Comparison of ENCODE assay signal across 20 cellular contexts in the genomic region with DNA sequence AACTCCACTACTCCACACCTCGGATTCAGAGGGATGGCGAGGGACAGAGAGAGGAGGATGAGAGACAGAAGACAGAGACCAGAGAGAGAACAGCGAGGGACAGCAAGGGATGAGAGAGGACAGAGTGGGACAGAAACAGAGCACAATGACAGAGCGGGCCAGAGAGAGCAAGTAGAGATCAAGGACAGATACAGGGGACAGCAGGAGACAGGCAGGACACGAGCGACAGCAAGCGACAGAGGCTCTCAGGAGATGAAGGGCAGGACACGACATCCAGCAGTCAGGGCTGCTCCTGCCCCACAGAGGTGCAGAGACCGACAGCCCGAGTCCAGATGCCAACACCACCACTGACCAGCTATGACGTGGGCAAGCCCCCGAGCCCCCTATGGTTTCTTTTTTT. TPM values are rescaled to one million over a fixed set of nuclear protein-coding genes. Genes with fewer than 3 reads are reported as not detected.
DNase-seq lines count a peak whose midpoint lies in the region; ATAC-seq, FAIRE-seq and TF ChIP-seq lines count a peak whose summit lies in the region.
"Had no signal": no experiment of that assay in that cellular context is flagged by ENCODE, and none has a peak within 500 bp of the region (broad histone marks: within the 10 kb centered on the region; RNA-seq: fewer than 3 reads in every experiment).

No MANE protein-coding gene starts in this region.

- H3T11ph ChIP-seq in H9 (ENCODE audit: low read length): no peak overlapping the region

- H3K36me3 ChIP-seq in HepG2 (replicated peaks in 1 of 2; ENCODE audit: control insufficient read depth in 1 of 2, insufficient read depth in 2 of 2, low read length in 2 of 2) (peaks cover 1 to 11% of the 10 kb centered on the region in 2 experiments; a peak in 4 of 5 replicates), right lobe of liver (peaks cover 0 to 3% (median 0%) of the 10 kb centered on the region in 4 donors), osteoblast (ENCODE audit: insufficient read depth, low read length) (peaks cover 3% of the 10 kb centered on the region), upper lobe of right lung (peaks cover 32% of the 10 kb centered on the region)

- H3K79me1 ChIP-seq in H9 (ENCODE audit: insufficient read depth, low read depth, low read length, poor library complexity, severe bottlenecking): no peaks in the 10 kb centered on the region

- no peak overlapping the region for H3K14ac ChIP-seq in H9 (ENCODE audit: insufficient read depth, low read length)

- H3K9me3 ChIP-seq in HepG2 (ENCODE audit: low read length) (no peaks in the 10 kb centered on the region), right lobe of liver (no peaks in the 10 kb centered on the region), H9 (ENCODE audit: control insufficient read depth, low read depth, low read length) (no peaks in the 10 kb centered on the region), osteoblast (ENCODE audit: low read depth, low read length) (no peaks in the 10 kb centered on the region), upper lobe of right lung (no peaks in the 10 kb centered on the region)
- H3K9me3 ChIP-seq: BLaER1 treated with 17β-estradiol and CSF1 and Interleukin-3, amounts not matched to agents 10 nM and 100 nM; HAP-1 had no signal

- no peak overlapping the region for H2BK12ac ChIP-seq in H9 (ENCODE audit: insufficient read length, low read depth, low read length)

- H2BK5ac ChIP-seq in H9 (ENCODE audit: insufficient read length, low read length): no peak overlapping the region

- H3K27ac Mint-ChIP-seq in H9: peak overlapping the region in 2 of 3 experiments; percentile 1 to 20; a peak in 2 of 7 replicates
- H3K27ac Mint-ChIP-seq in dendritic cell treated with granulocyte-macrophage colony-stimulating factor and Interleukin-4, amounts not matched to agents 40 ng/mL and 50 ng/mL, for 4 days: peak overlapping the region; percentile 5

- no peak for TF ChIP-seq RAD21 in HepG2 (CRISPR knock-in tag; IDR thresholded peaks at IDR 0.05)

- TF ChIP-seq CTCF in HepG2 (CRISPR knock-in tag; IDR thresholded peaks at IDR 0.05) (no peak), right lobe of liver (IDR thresholded peaks at IDR 0.05) (no peak), H9 (conservative IDR thresholded peaks at IDR 0.05) (no peak), osteoblast (IDR thresholded peaks at IDR 0.05; ENCODE audit: extremely low read depth, low read depth, low read length) (no peak), upper lobe of right lung (IDR thresholded peaks at IDR 0.05) (no peak)

- H3K79me2 ChIP-seq in HepG2 (ENCODE audit: insufficient read depth, low read length) (no peaks in the 10 kb centered on the region), H9 (ENCODE audit: insufficient read depth, low read length) (no peaks in the 10 kb centered on the region), osteoblast (ENCODE audit: insufficient read depth, low read length) (no peaks in the 10 kb centered on the region)

- H3K9ac ChIP-seq in HepG2 (ENCODE audit: insufficient read depth, low read depth, low read length): no peak overlapping the region
- H3K9ac ChIP-seq in H9 (ENCODE audit: extremely low read depth, insufficient read length, low read length): no peak overlapping the region

- in situ Hi-C loops in HepG2 (cut with HindIII; ENCODE audit: extremely low pct_ligation_motif_present, low pct_unique_long_range_greater_than_20kb): no loop called here

- H3K4ac ChIP-seq in H9 (ENCODE audit: low read depth, low read length): no peak overlapping the region

- intact Hi-C loops in HepG2 (cut with micrococcal nuclease; ENCODE audit: unreplicated experiment) (no loop called here), right lobe of liver (cut with DNase I) (loop anchor here in 1 of 2 donors (10.0 kb wide), 1 partner anchor 117 kb away; no protein-coding TSS in a partner anchor), upper lobe of right lung (cut with DNase I) (loop anchor here (5.0 kb wide), 1 partner anchor 44 kb away; no protein-coding TSS in a partner anchor)
- intact Hi-C loops in dendritic cell treated with granulocyte-macrophage colony-stimulating factor and Interleukin-4, amounts not matched to agents 40 ng/mL and 50 ng/mL, for 4 days (cut with micrococcal nuclease): loop anchor here (5.0 kb wide), 1 partner anchor 44 kb away; no protein-coding TSS in a partner anchor

- H3K4me2 ChIP-seq in HepG2 (ENCODE audit: low read depth, low read length): no peak overlapping the region
- no peak overlapping the region for H3K4me2 ChIP-seq in H9 (ENCODE audit: insufficient read depth, insufficient read length, low read length)
- no peak overlapping the region for H3K4me2 ChIP-seq in osteoblast (ENCODE audit: insufficient read depth, low read length)
- H3K4me2 ChIP-seq: BLaER1 treated with 17β-estradiol and CSF1 and Interleukin-3, amounts not matched to agents 10 nM and 100 nM had no signal

- H3K27ac ChIP-seq in HepG2 (ENCODE audit: extremely low read length, insufficient read depth, low read length) (no peak overlapping the region), right lobe of liver (no peak overlapping the region), H9 (ENCODE audit: insufficient read length, low read depth, low read length) (no peak overlapping the region), osteoblast (ENCODE audit: low read depth, low read length) (no peak overlapping the region), upper lobe of right lung (no peak overlapping the region)
- H3K27ac ChIP-seq: BLaER1 treated with 17β-estradiol and CSF1 and Interleukin-3, amounts not matched to agents 10 nM and 100 nM; SK-N-MC had no signal

- POLR2A ChIA-PET in HepG2 (lab: Yijun Ruan, JAX): interaction anchor here (1.2 to 2.0 kb wide), 2 partner anchors 31 to 42 kb away, joined by 3 to 6 read pairs; no protein-coding TSS in a partner anchor

- peaks cover 0 to 12% (median 0%) of the 10 kb centered on the region in 3 experiments; a peak in 3 of 7 replicates for H3K36me3 Mint-ChIP-seq in H9 (ENCODE audit: insufficient read depth in 1 of 3, low read depth in 3 of 3)
- H3K36me3 Mint-ChIP-seq in dendritic cell treated with granulocyte-macrophage colony-stimulating factor and Interleukin-4, amounts not matched to agents 40 ng/mL and 50 ng/mL, for 4 days (ENCODE audit: low read depth): peaks cover 98% of the 10 kb centered on the region

- H4K8ac ChIP-seq in H9 (replicated peaks; ENCODE audit: insufficient read length, low read depth, low read length): no peak overlapping the region

- no peak overlapping the region for H3K23ac ChIP-seq in H9 (ENCODE audit: insufficient read length, low read depth, low read length)

- no peak overlapping the region for H2BK15ac ChIP-seq in H9 (ENCODE audit: low read depth, low read length)

- no peak overlapping the region for H3K56ac ChIP-seq in H9 (ENCODE audit: insufficient read length, low read depth, low read length)

- H3K27me3 Mint-ChIP-seq in H9 (ENCODE audit: low read depth): no peaks in the 10 kb centered on the region
- no peaks in the 10 kb centered on the region for H3K27me3 Mint-ChIP-seq in dendritic cell treated with granulocyte-macrophage colony-stimulating factor and Interleukin-4, amounts not matched to agents 40 ng/mL and 50 ng/mL, for 4 days

- DNase-seq in HepG2 (ENCODE audit: low spot score) (no peak), right lobe of liver (no peak), H9 (no peak), osteoblast (ENCODE audit: insufficient read length, low spot score, missing footprints) (peak; percentile 35), upper lobe of right lung (no peak), NCI-H1105 (lab: John Stamatoyannopoulos, UW) (no peak)
- DNase-seq: DND-41, KBM-7, NCI-H187, NCI-H2107, NCI-H226, NCI-H524, NCI-H82, OCI-M1, SHP77 had no signal

- TF ChIP-seq POLR2A in HepG2 (IDR thresholded peaks at IDR 0.05; ENCODE audit: insufficient read depth in 1 of 2, low read depth in 2 of 2, low read length in 2 of 2): no peak
- TF ChIP-seq POLR2A in right lobe of liver (IDR thresholded peaks at IDR 0.05): no peak

- BruUV-seq in HepG2 (replicated peaks; lab: Mats Ljungman, UMichigan): no TSS peak

- H3K4me1 ChIP-seq in HepG2 (ENCODE audit: insufficient read depth, low read length) (peaks cover 23% of the 10 kb centered on the region), right lobe of liver (peaks cover 0 to 4% (median 0%) of the 10 kb centered on the region in 4 donors), H9 (ENCODE audit: insufficient read depth, low read length) (no peaks in the 10 kb centered on the region), osteoblast (ENCODE audit: insufficient read depth, low read length) (no peaks in the 10 kb centered on the region), upper lobe of right lung (peaks cover 4% of the 10 kb centered on the region)
- H3K4me1 ChIP-seq: HAP-1 had no signal

- no peak overlapping the region for H2BK20ac ChIP-seq in H9 (ENCODE audit: low read depth, low read length, poor library complexity, severe bottlenecking)

- peaks cover 6 to 8% of the 10 kb centered on the region in 2 experiments for H3K4me1 Mint-ChIP-seq in H9
- peaks cover 51% of the 10 kb centered on the region for H3K4me1 Mint-ChIP-seq in dendritic cell treated with granulocyte-macrophage colony-stimulating factor and Interleukin-4, amounts not matched to agents 40 ng/mL and 50 ng/mL, for 4 days (ENCODE audit: low read depth)

- 92% methylated on average over 12 of the region's 12 CpGs for WGBS in HepG2 (ENCODE audit: low lambda C conversion rate)
- 100% methylated on average over 2 of the region's 12 CpGs for WGBS in right lobe of liver (ENCODE audit: insufficient coverage, low coverage, low lambda C conversion rate, missing lambda C conversion rate)
- WGBS in H9 (ENCODE audit: extremely low coverage, insufficient read length, low lambda C conversion rate): no CpG with 5 or more reads among the region's 12 CpGs

- CTCF ChIA-PET in HepG2 (lab: Yijun Ruan, JAX; ENCODE audit: low intra/inter-chr PET ratio, low total read pairs): interaction anchor here (4.8 kb wide), 1 partner anchor 42 kb away, joined by 92 read pairs; no protein-coding TSS in a partner anchor

- H3K18ac ChIP-seq in H9 (ENCODE audit: insufficient read length, low read depth, low read length): no peak overlapping the region

- H3K23me2 ChIP-seq in H9 (ENCODE audit: insufficient read length, low read depth, low read length, poor library complexity, severe bottlenecking): no peaks in the 10 kb centered on the region

- H3K27me3 ChIP-seq in HepG2 (ENCODE audit: control insufficient read depth in 1 of 2, insufficient read depth in 2 of 2, low read length in 2 of 2) (no peaks in the 10 kb centered on the region), right lobe of liver (no peaks in the 10 kb centered on the region), H9 (ENCODE audit: insufficient read depth, low read length) (no peaks in the 10 kb centered on the region), osteoblast (ENCODE audit: insufficient read depth, low read length) (no peaks in the 10 kb centered on the region), upper lobe of right lung (no peaks in the 10 kb centered on the region)
- H3K27me3 ChIP-seq: BLaER1 treated with 17β-estradiol and CSF1 and Interleukin-3, amounts not matched to agents 10 nM and 100 nM had no signal

- FAIRE-seq in HepG2 (lab: Jason Lieb, UNC): no peak

- TF ChIP-seq EP300 in HepG2 (IDR thresholded peaks at IDR 0.05; ENCODE audit: low read depth in 2 of 2, low read length in 2 of 2) (no peak), HepG2 (CRISPR knock-in tag; IDR thresholded peaks at IDR 0.05; ENCODE audit: borderline replicate concordance) (no peak)

- H4K20me1 ChIP-seq in HepG2 (ENCODE audit: insufficient read depth, low read length): no peaks in the 10 kb centered on the region
- H4K20me1 ChIP-seq in H9 (ENCODE audit: control insufficient read depth, insufficient read depth, insufficient read length): no peaks in the 10 kb centered on the region
- no peaks in the 10 kb centered on the region for H4K20me1 ChIP-seq in osteoblast (ENCODE audit: insufficient read depth, low read length)

- H3K4me3 ChIP-seq in HepG2 (replicated peaks in 1 of 3; ENCODE audit: insufficient read depth in 1 of 3, low read depth in 2 of 3, low read length in 3 of 3) (no peak overlapping the region), right lobe of liver (no peak overlapping the region), osteoblast (ENCODE audit: insufficient read depth, low read length) (no peak overlapping the region), upper lobe of right lung (no peak overlapping the region)
- H3K4me3 ChIP-seq: BLaER1 treated with 17β-estradiol and CSF1 and Interleukin-3, amounts not matched to agents 10 nM and 100 nM; HAP-1; SK-N-MC had no signal

- H2AK5ac ChIP-seq in H9 (ENCODE audit: insufficient read length, low read length): no peak overlapping the region

- no peak overlapping the region for H4K5ac ChIP-seq in H9 (ENCODE audit: insufficient read length, low read depth, low read length)

- H3K9me3 Mint-ChIP-seq in H9: no peaks in the 10 kb centered on the region; a peak in 2 of 5 replicates
- no peaks in the 10 kb centered on the region for H3K9me3 Mint-ChIP-seq in dendritic cell treated with granulocyte-macrophage colony-stimulating factor and Interleukin-4, amounts not matched to agents 40 ng/mL and 50 ng/mL, for 4 days

- H2AFZ ChIP-seq in HepG2 (ENCODE audit: low read length) (no peak overlapping the region), H9 (ENCODE audit: low read length) (no peak overlapping the region), osteoblast (ENCODE audit: low read length) (no peak overlapping the region)

- no peak overlapping the region for H4K91ac ChIP-seq in H9 (ENCODE audit: insufficient read length, low read depth, low read length)

- no peak overlapping the region for H3K4me3 Mint-ChIP-seq in H9
- H3K4me3 Mint-ChIP-seq in dendritic cell treated with granulocyte-macrophage colony-stimulating factor and Interleukin-4, amounts not matched to agents 40 ng/mL and 50 ng/mL, for 4 days: no peak overlapping the region

- H2BK120ac ChIP-seq in H9 (ENCODE audit: low read depth, low read length, poor library complexity, severe bottlenecking): no peak overlapping the region

- no peak for ATAC-seq in HepG2
- no peak for ATAC-seq in right lobe of liver
- ATAC-seq in upper lobe of right lung: no peak
- no peak for ATAC-seq in GM19467 (IDR thresholded peaks at IDR 0.05; ENCODE audit: unreplicated experiment)

RNA-seq across cellular contexts. Expression of a gene that starts 14.9 kb away (rescaled TPM):
- 5.9 and 9.9 TPM in 2 replicates for total RNA-seq in HepG2 (2016; rRNA removed; fragmentation: Illumina TruSeq; extraction: Trizol)
- 5.5 and 8.0 TPM in 2 replicates for total RNA-seq in HepG2 (2016; cell fraction: cytosol; rRNA removed; fragmentation: Illumina TruSeq; extraction: Trizol; ENCODE audit: low read depth)
- 4.0 and 11.9 TPM in 2 replicates for total RNA-seq in HepG2 (2016; cell fraction: insoluble cytoplasmic fraction; rRNA removed; fragmentation: Illumina TruSeq; extraction: Trizol)
- 3.5 and 3.8 TPM in 2 replicates for total RNA-seq in HepG2 (2016; cell fraction: membrane; rRNA removed; fragmentation: Illumina TruSeq; extraction: Trizol)
- total RNA-seq in HepG2 (2016; cell fraction: nucleus; rRNA removed; fragmentation: Illumina TruSeq; extraction: Trizol): 13.2 and 15.4 TPM in 2 replicates
- 14.3 and 17.1 TPM in 2 replicates for polyA plus RNA-seq in HepG2 (2011; rRNA removed)
- 2.7 and 6.4 TPM in 2 replicates for polyA plus RNA-seq in HepG2 (2011; cell fraction: cytosol; rRNA removed)
- 179 and 209 TPM in 2 replicates for polyA plus RNA-seq in HepG2 (2011; cell fraction: nucleus; rRNA removed)
- polyA plus RNA-seq in HepG2 (2012): 9.1 and 11.1 TPM in 2 replicates
- polyA plus RNA-seq in HepG2 (2016; cell fraction: cytosol; fragmentation: Illumina TruSeq; extraction: Trizol; ENCODE audit: low read depth): 0.66 and 0.77 TPM in 2 replicates
- polyA plus RNA-seq in HepG2 (2016; cell fraction: insoluble cytoplasmic fraction; fragmentation: Illumina TruSeq; extraction: Trizol; ENCODE audit: low read depth): 4.2 and 5.3 TPM in 2 replicates
- polyA plus RNA-seq in HepG2 (2016; cell fraction: membrane; fragmentation: Illumina TruSeq; extraction: Trizol; ENCODE audit: low read depth): 1.1 and 2.1 TPM in 2 replicates
- 28.1 and 39.8 TPM in 2 replicates for polyA plus RNA-seq in HepG2 (2016; cell fraction: nucleus; fragmentation: Illumina TruSeq; extraction: Trizol; ENCODE audit: insufficient read depth, low read depth)
- 26.6 and 27.6 TPM in 2 replicates for polyA minus RNA-seq in HepG2 (2011; rRNA and poly(A)+ RNA removed; ENCODE audit: low replicate concordance)
- polyA minus RNA-seq in HepG2 (2011; cell fraction: cytosol; rRNA and poly(A)+ RNA removed): 8.2 and 9.7 TPM in 2 replicates
- polyA minus RNA-seq in HepG2 (2011; cell fraction: nucleus; rRNA and poly(A)+ RNA removed): 35.3 and 35.7 TPM in 2 replicates
- 10 to 100 TPM in 5 of 6 experiments, 1 to 10 TPM in 1; 7.8 to 22.9 (median 13.3) TPM for total RNA-seq in right lobe of liver
- total RNA-seq in H9 (2021): 33.8 and 38.4 TPM in 2 replicates
- 9.7 and 17.7 TPM in 2 replicates for total RNA-seq in osteoblast
- total RNA-seq in upper lobe of right lung: 52.4 TPM

RNA-seq across cellular contexts. Expression of a gene that starts 24.2 kb away (rescaled TPM):
- total RNA-seq in HepG2 (2016; rRNA removed; fragmentation: Illumina TruSeq; extraction: Trizol) (75.3 and 77.0 TPM in 2 replicates), right lobe of liver (100 to 1,000 TPM in 2 of 6 experiments, 10 to 100 TPM in 4; 36.4 to 110 (median 49.0) TPM), H9 (2021) (56.2 and 60.5 TPM in 2 replicates), osteoblast (30.0 and 30.9 TPM in 2 replicates), upper lobe of right lung (36.1 TPM)
- 25.0 and 28.5 TPM in 2 replicates for total RNA-seq in HepG2 (2016; cell fraction: cytosol; rRNA removed; fragmentation: Illumina TruSeq; extraction: Trizol; ENCODE audit: low read depth)
- total RNA-seq in HepG2 (2016; cell fraction: insoluble cytoplasmic fraction; rRNA removed; fragmentation: Illumina TruSeq; extraction: Trizol): 71.5 and 76.4 TPM in 2 replicates
- total RNA-seq in HepG2 (2016; cell fraction: membrane; rRNA removed; fragmentation: Illumina TruSeq; extraction: Trizol): 43.5 and 45.7 TPM in 2 replicates
- 42.9 and 52.3 TPM in 2 replicates for total RNA-seq in HepG2 (2016; cell fraction: nucleus; rRNA removed; fragmentation: Illumina TruSeq; extraction: Trizol)
- 79.9 and 83.3 TPM in 2 replicates for polyA plus RNA-seq in HepG2 (2011; rRNA removed)
- 73.4 and 79.2 TPM in 2 replicates for polyA plus RNA-seq in HepG2 (2011; cell fraction: cytosol; rRNA removed)
- polyA plus RNA-seq in HepG2 (2011; cell fraction: nucleus; rRNA removed): 121 and 132 TPM in 2 replicates
- 51.0 and 51.3 TPM in 2 replicates for polyA plus RNA-seq in HepG2 (2012)
- polyA plus RNA-seq in HepG2 (2016; cell fraction: cytosol; fragmentation: Illumina TruSeq; extraction: Trizol; ENCODE audit: low read depth): 9.0 and 9.9 TPM in 2 replicates
- polyA plus RNA-seq in HepG2 (2016; cell fraction: insoluble cytoplasmic fraction; fragmentation: Illumina TruSeq; extraction: Trizol; ENCODE audit: low read depth): 60.7 and 69.6 TPM in 2 replicates
- 16.3 and 18.8 TPM in 2 replicates for polyA plus RNA-seq in HepG2 (2016; cell fraction: membrane; fragmentation: Illumina TruSeq; extraction: Trizol; ENCODE audit: low read depth)
- 95.3 and 101 TPM in 2 replicates for polyA plus RNA-seq in HepG2 (2016; cell fraction: nucleus; fragmentation: Illumina TruSeq; extraction: Trizol; ENCODE audit: insufficient read depth, low read depth)
- polyA minus RNA-seq in HepG2 (2011; rRNA and poly(A)+ RNA removed; ENCODE audit: low replicate concordance): 68.2 and 70.0 TPM in 2 replicates
- 33.7 and 41.2 TPM in 2 replicates for polyA minus RNA-seq in HepG2 (2011; cell fraction: cytosol; rRNA and poly(A)+ RNA removed)
- polyA minus RNA-seq in HepG2 (2011; cell fraction: nucleus; rRNA and poly(A)+ RNA removed): 60.1 and 62.8 TPM in 2 replicates

RNA-seq across cellular contexts. Expression of a gene that starts 29.9 kb away (rescaled TPM):
- total RNA-seq in HepG2 (2016; rRNA removed; fragmentation: Illumina TruSeq; extraction: Trizol) (6.9 and 18.2 TPM in 2 replicates), right lobe of liver (10 to 100 TPM; 13.5 to 22.9 (median 16.8) TPM), H9 (2021) (10.8 and 11.0 TPM in 2 replicates), osteoblast (202 and 217 TPM in 2 replicates), upper lobe of right lung (20.3 TPM)
- total RNA-seq in HepG2 (2016; cell fraction: cytosol; rRNA removed; fragmentation: Illumina TruSeq; extraction: Trizol; ENCODE audit: low read depth): 2.8 and 3.3 TPM in 2 replicates
- total RNA-seq in HepG2 (2016; cell fraction: insoluble cytoplasmic fraction; rRNA removed; fragmentation: Illumina TruSeq; extraction: Trizol): 5.9 and 17.8 TPM in 2 replicates
- 5.8 and 6.6 TPM in 2 replicates for total RNA-seq in HepG2 (2016; cell fraction: membrane; rRNA removed; fragmentation: Illumina TruSeq; extraction: Trizol)
- total RNA-seq in HepG2 (2016; cell fraction: nucleus; rRNA removed; fragmentation: Illumina TruSeq; extraction: Trizol): 22.5 and 25.6 TPM in 2 replicates
- 8.4 and 15.5 TPM in 2 replicates for polyA plus RNA-seq in HepG2 (2011; rRNA removed)
- 9.0 and 15.7 TPM in 2 replicates for polyA plus RNA-seq in HepG2 (2011; cell fraction: cytosol; rRNA removed)
- polyA plus RNA-seq in HepG2 (2011; cell fraction: nucleus; rRNA removed): 47.1 and 58.1 TPM in 2 replicates
- polyA plus RNA-seq in HepG2 (2012): 9.8 and 16.9 TPM in 2 replicates
- polyA plus RNA-seq in HepG2 (2016; cell fraction: cytosol; fragmentation: Illumina TruSeq; extraction: Trizol; ENCODE audit: low read depth): 2.3 and 2.6 TPM in 2 replicates
- 7.7 and 10.2 TPM in 2 replicates for polyA plus RNA-seq in HepG2 (2016; cell fraction: insoluble cytoplasmic fraction; fragmentation: Illumina TruSeq; extraction: Trizol; ENCODE audit: low read depth)
- polyA plus RNA-seq in HepG2 (2016; cell fraction: membrane; fragmentation: Illumina TruSeq; extraction: Trizol; ENCODE audit: low read depth): 3.1 and 4.1 TPM in 2 replicates
- polyA plus RNA-seq in HepG2 (2016; cell fraction: nucleus; fragmentation: Illumina TruSeq; extraction: Trizol; ENCODE audit: insufficient read depth, low read depth): 40.8 and 43.4 TPM in 2 replicates
- polyA minus RNA-seq in HepG2 (2011; rRNA and poly(A)+ RNA removed; ENCODE audit: low replicate concordance): 1.2 and 47.2 TPM in 2 replicates
- polyA minus RNA-seq in HepG2 (2011; cell fraction: cytosol; rRNA and poly(A)+ RNA removed): 18.8 and 21.5 TPM in 2 replicates
- 32.1 and 35.9 TPM in 2 replicates for polyA minus RNA-seq in HepG2 (2011; cell fraction: nucleus; rRNA and poly(A)+ RNA removed)

RNA-seq across cellular contexts. Expression of a gene that starts 50.4 kb away (rescaled TPM):
- total RNA-seq in HepG2 (2016; rRNA removed; fragmentation: Illumina TruSeq; extraction: Trizol) (39.5 and 51.8 TPM in 2 replicates), right lobe of liver (10 to 100 TPM; 27.9 to 45.9 (median 32.8) TPM), H9 (2021) (80.4 and 81.8 TPM in 2 replicates), osteoblast (17.4 and 18.6 TPM in 2 replicates), upper lobe of right lung (41.2 TPM)
- total RNA-seq in HepG2 (2016; cell fraction: cytosol; rRNA removed; fragmentation: Illumina TruSeq; extraction: Trizol; ENCODE audit: low read depth): 62.7 and 78.9 TPM in 2 replicates
- 44.0 and 55.1 TPM in 2 replicates for total RNA-seq in HepG2 (2016; cell fraction: insoluble cytoplasmic fraction; rRNA removed; fragmentation: Illumina TruSeq; extraction: Trizol)
- 48.0 and 59.1 TPM in 2 replicates for total RNA-seq in HepG2 (2016; cell fraction: membrane; rRNA removed; fragmentation: Illumina TruSeq; extraction: Trizol)
- 21.8 and 30.9 TPM in 2 replicates for total RNA-seq in HepG2 (2016; cell fraction: nucleus; rRNA removed; fragmentation: Illumina TruSeq; extraction: Trizol)
- polyA plus RNA-seq in HepG2 (2011; rRNA removed): 51.5 and 64.5 TPM in 2 replicates
- polyA plus RNA-seq in HepG2 (2011; cell fraction: cytosol; rRNA removed): 79.1 and 106 TPM in 2 replicates
- 59.7 and 63.8 TPM in 2 replicates for polyA plus RNA-seq in HepG2 (2011; cell fraction: nucleus; rRNA removed)
- 28.9 and 43.2 TPM in 2 replicates for polyA plus RNA-seq in HepG2 (2012)
- polyA plus RNA-seq in HepG2 (2016; cell fraction: cytosol; fragmentation: Illumina TruSeq; extraction: Trizol; ENCODE audit: low read depth): 51.5 and 69.1 TPM in 2 replicates
- 31.2 and 31.7 TPM in 2 replicates for polyA plus RNA-seq in HepG2 (2016; cell fraction: insoluble cytoplasmic fraction; fragmentation: Illumina TruSeq; extraction: Trizol; ENCODE audit: low read depth)
- polyA plus RNA-seq in HepG2 (2016; cell fraction: membrane; fragmentation: Illumina TruSeq; extraction: Trizol; ENCODE audit: low read depth): 35.5 and 47.0 TPM in 2 replicates
- polyA plus RNA-seq in HepG2 (2016; cell fraction: nucleus; fragmentation: Illumina TruSeq; extraction: Trizol; ENCODE audit: insufficient read depth, low read depth): 70.3 and 85.7 TPM in 2 replicates
- 22.9 and 24.5 TPM in 2 replicates for polyA minus RNA-seq in HepG2 (2011; rRNA and poly(A)+ RNA removed; ENCODE audit: low replicate concordance)
- polyA minus RNA-seq in HepG2 (2011; cell fraction: cytosol; rRNA and poly(A)+ RNA removed): 13.2 and 17.4 TPM in 2 replicates
- 12.3 and 12.9 TPM in 2 replicates for polyA minus RNA-seq in HepG2 (2011; cell fraction: nucleus; rRNA and poly(A)+ RNA removed)
